In genomic region chrX:76148011-76148665, GRCh38 we compare ENCODE assay signal across 8 cellular contexts. TPM values are rescaled to one million over a fixed set of nuclear protein-coding genes. Genes with fewer than 3 reads are reported as not detected.
A peak's percentile ranks its signal among the peaks of the same experiment; 100 is the strongest.
DNase-seq lines count a peak whose midpoint lies in the region; ATAC-seq, FAIRE-seq and TF ChIP-seq lines count a peak whose summit lies in the region.

No MANE protein-coding gene starts in this region.

- no TSS peak for BruUV-seq in K562 (replicated peaks; lab: Mats Ljungman, UMichigan)

- H4K20me1 ChIP-seq in K562 (replicated peaks; ENCODE audit: control insufficient read depth, insufficient read depth, low read length): no peaks in the 10 kb centered on the region

- no peaks in the 10 kb centered on the region for H3K36me3 Mint-ChIP-seq in memory B cell

- no peaks in the 10 kb centered on the region for H3K79me2 ChIP-seq in K562 (ENCODE audit: control insufficient read depth, insufficient read depth, low read length)

- H3K9me3 ChIP-seq in K562 (replicated peaks; ENCODE audit: control insufficient read depth, insufficient read depth, low read depth, low read length) (no peaks in the 10 kb centered on the region), uterus (no peaks in the 10 kb centered on the region)

- H3K9ac ChIP-seq in K562 (ENCODE audit: insufficient read depth in 1 of 2, low read depth in 2 of 2, low read length in 2 of 2): peak overlapping the region in 1 of 2 experiments; percentile 54; a peak in 2 of 4 replicates

- peak overlapping the region; percentile 76 for H3K4me3 Mint-ChIP-seq in memory B cell

- H3K27me3 ChIP-seq in K562 (ENCODE audit: control insufficient read depth in 2 of 2, insufficient read depth in 2 of 2, low read length in 2 of 2) (no peaks in the 10 kb centered on the region), uterus (no peaks in the 10 kb centered on the region)

- TF ChIP-seq POLR2A in K562 (conservative IDR thresholded peaks at IDR 0.05): no peak
- TF ChIP-seq POLR2A in uterus (IDR thresholded peaks at IDR 0.05): no peak

- peaks cover 10% of the 10 kb centered on the region for H3K4me1 Mint-ChIP-seq in memory B cell

- no peak for TF ChIP-seq EP300 in K562 (IDR thresholded peaks at IDR 0.05; ENCODE audit: low read length)

- H3K9me1 ChIP-seq in K562 (ENCODE audit: control insufficient read depth, insufficient read depth, low read length): no peaks in the 10 kb centered on the region

- in situ Hi-C loops in K562 (cut with MboI): no loop called here

- peaks cover 0 to 13% of the 10 kb centered on the region in 2 experiments; a peak in 4 of 5 replicates for H3K4me1 ChIP-seq in K562 (replicated peaks in 1 of 2; ENCODE audit: control insufficient read depth in 2 of 2, insufficient read depth in 2 of 2, low read length in 2 of 2)
- no peaks in the 10 kb centered on the region for H3K4me1 ChIP-seq in uterus

- TF ChIP-seq RAD21 in K562 (CRISPR knock-in tag; conservative IDR thresholded peaks at IDR 0.05 in 1 of 2, IDR thresholded peaks at IDR 0.05 in 1 of 2): no peak

- DNase-seq in Jurkat, Clone E6-1 (ENCODE audit: low read depth, low spot score): no peak
- DNase-seq in K562 (ENCODE audit: extremely low read depth in 1 of 4, low spot score in 3 of 4) (peak in 1 of 4 experiments; percentile 5), memory B cell (ENCODE audit: low spot score in 2 of 2) (peak in 1 of 2 donors; percentile 27), uterus (peak in 1 of 2 donors; percentile 22), GM19240 (ENCODE audit: insufficient read length, low spot score) (no peak), superior temporal gyrus (ENCODE audit: extremely low spot score) (no peak)

- TF ChIP-seq CTCF in C4-2B (conservative IDR thresholded peaks at IDR 0.05): no peak
- no peak for TF ChIP-seq CTCF in K562 (IDR thresholded peaks at IDR 0.05 in 2 of 3, conservative IDR thresholded peaks at IDR 0.05 in 1 of 3; ENCODE audit: insufficient read depth in 2 of 3, low read depth in 1 of 3, low read length in 3 of 3)
- no peak for TF ChIP-seq CTCF in uterus (IDR thresholded peaks at IDR 0.05)

- POLR2A ChIA-PET in K562 (lab: Yijun Ruan, JAX): interaction anchor here (0.6 kb wide), 1 partner anchor 1016 kb away, joined by 3 read pairs; no protein-coding TSS in a partner anchor

- peak overlapping the region; percentile 62; the same call in 1 of the 2 replicates for H3K4me2 ChIP-seq in K562 (ENCODE audit: insufficient read depth, low read length)

- intact Hi-C loops in K562 (cut with micrococcal nuclease): no loop called here
- intact Hi-C loops in uterus (cut with DNase I; ENCODE audit: low total_unique reads): no loop called here

- no peaks in the 10 kb centered on the region for H3K9me3 Mint-ChIP-seq in memory B cell

- H3K4me3 ChIP-seq in Jurkat, Clone E6-1 (ENCODE audit: low read length): peak overlapping the region; percentile 46
- H3K4me3 ChIP-seq in K562 (no peak overlapping the region), uterus (peak overlapping the region in 1 of 2 donors; percentile 21)

- H3K27ac Mint-ChIP-seq in memory B cell: peak overlapping the region; percentile 97

- CTCF ChIA-PET in K562 (lab: Yijun Ruan, JAX; ENCODE audit: low intra/inter-chr PET ratio): no interaction called here

- H3K27me3 Mint-ChIP-seq in memory B cell: no peaks in the 10 kb centered on the region

- 37% methylated on average over 5 of the region's 6 CpGs for WGBS in K562 (ENCODE audit: insufficient coverage, low coverage, missing lambda C conversion rate)

- H2AFZ ChIP-seq in K562 (ENCODE audit: low read depth, low read length): peak overlapping the region; percentile 87

- H3K27ac ChIP-seq in C4-2B (peak overlapping the region; percentile 85), K562 (ENCODE audit: extremely low read depth, low read depth, low read length) (peak overlapping the region; percentile 61), uterus (peak overlapping the region; percentile 71 to 74)

- ATAC-seq in K562: no peak
- ATAC-seq in memory B cell (ENCODE audit: low read depth): no peak
- ATAC-seq in HG02852 (IDR thresholded peaks at IDR 0.05; ENCODE audit: unreplicated experiment): no peak

- FAIRE-seq in K562 (lab: Jason Lieb, UNC): no peak

- H3K36me3 ChIP-seq in K562 (ENCODE audit: control insufficient read depth, insufficient read depth, low read length) (no peaks in the 10 kb centered on the region), uterus (no peaks in the 10 kb centered on the region)

TF ChIP-seq in K562, 482 proteins besides CTCF, POLR2A, EP300 and RAD21:
- TF ChIP-seq ELF1 (tag; IDR thresholded peaks at IDR 0.05) (peak; percentile 22; the same call in 1 of the 2 replicates), RBM25 (IDR thresholded peaks at IDR 0.05; ENCODE audit: low read depth, low read length, severe bottlenecking) (no peak)

RNA-seq across cellular contexts. Expression of gene PBDC1, which starts 24.7 kb away (rescaled TPM):
- not detected for polyA plus RNA-seq in Jurkat, Clone E6-1 (2012; ENCODE audit: insufficient read depth, insufficient read length)
- 2.2 and 8.4 TPM in 2 replicates for total RNA-seq in K562 (2011; cell fraction: chromatin; rRNA removed; ENCODE audit: low replicate concordance)
- 2.8 and 3.3 TPM in 2 replicates for total RNA-seq in K562 (2011; cell fraction: nucleolus; rRNA removed)
- 3.1 and 3.5 TPM in 2 replicates for total RNA-seq in K562 (2011; cell fraction: nucleoplasm; rRNA removed)
- total RNA-seq in K562 (2014; rRNA removed) (8.2 and 8.8 TPM in 2 replicates), K562 (2014; rRNA removed; fragmentation: Illumina TruSeq; extraction: Trizol) (14.8 and 18.8 TPM in 2 replicates), K562 (2015; rRNA removed; fragmentation: Illumina TruSeq; extraction: Trizol) (15.9 and 17.1 TPM in 2 replicates), K562 (2021) (12.3 and 14.7 TPM in 2 replicates), uterus (10 to 100 TPM in 3 of 4 donors, 1 to 10 TPM in 1; 6.1 to 24.2 (median 20.4) TPM)
- polyA plus RNA-seq in K562 (2011; rRNA removed) (10.9 and 18.8 TPM in 2 replicates), K562 (2014; fragmentation: Illumina TruSeq; extraction: Trizol) (28.6 and 33.8 TPM in 2 replicates), K562 (2014; fragmentation: Nextera tagmentation; extraction: Ambion mirVana) (10 to 100 TPM; 46.3 to 46.9 TPM), K562 (2014; rRNA removed) (15.7 and 16.1 TPM in 2 replicates)
- 10.3 and 14.3 TPM in 2 replicates for polyA plus RNA-seq in K562 (2011; cell fraction: cytosol; rRNA removed)
- polyA plus RNA-seq in K562 (2011; cell fraction: nucleus; rRNA removed): 5.0 and 5.3 TPM in 2 replicates
- 11.7 and 28.9 TPM in 2 replicates for polyA plus RNA-seq in K562 (2012)
- polyA minus RNA-seq in K562 (2011; rRNA and poly(A)+ RNA removed): 12.6 and 13.1 TPM in 2 replicates
- 6.5 and 6.9 TPM in 2 replicates for polyA minus RNA-seq in K562 (2011; cell fraction: cytosol; rRNA and poly(A)+ RNA removed)
- polyA minus RNA-seq in K562 (2011; cell fraction: nucleus; rRNA and poly(A)+ RNA removed): 2.7 and 4.3 TPM in 2 replicates
